ENCODE assay signal across 30 cellular contexts in the genomic region with DNA sequence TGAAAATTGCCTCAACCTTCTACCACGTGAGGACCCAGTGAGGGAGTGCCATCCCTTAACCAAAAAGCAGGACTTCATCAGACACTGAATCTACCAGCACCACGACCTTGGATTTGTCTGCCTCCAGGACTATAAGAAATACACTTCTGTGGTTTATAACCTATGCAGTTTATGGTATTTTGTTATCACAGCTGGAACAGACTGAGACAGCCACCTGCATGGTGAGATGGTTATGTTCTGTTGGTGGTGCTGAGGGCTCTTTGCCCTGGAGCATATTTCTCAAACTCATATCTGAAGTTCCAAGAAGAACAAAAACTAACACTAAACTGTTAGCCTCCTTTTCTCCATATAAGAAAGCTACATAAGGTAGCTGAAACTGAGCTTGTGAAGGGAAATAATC.
"Had no signal": no experiment of that assay in that cellular context is flagged by ENCODE, and none has a peak within 500 bp of the region (broad histone marks: within the 10 kb centered on the region; RNA-seq: fewer than 3 reads in every experiment).

No MANE protein-coding gene starts in this region.

- H3K4me3 Mint-ChIP-seq: activated CD4-positive, alpha-beta T cell treated with anti-CD3 and anti-CD28 coated beads, Interleukin-2, amount 10 ng/mL, durations not matched to agents 24 days and 14 days; activated CD8-positive, alpha-beta T cell treated with anti-CD3 and anti-CD28 coated beads for 36 hours; activated naive CD8-positive, alpha-beta T cell treated with anti-CD3 and anti-CD28 coated beads for 36 hours; activated T-cell treated with anti-CD3 and anti-CD28 coated beads, Interleukin-2, amount 50 U/mL, for 72 hours; activated T-helper 17 cell treated with anti-CD3 and anti-CD28 coated beads, Interleukin-2, amount 50 U/mL, for 72 hours had no signal

- ATAC-seq: activated CD8-positive, alpha-beta T cell treated with anti-CD3 and anti-CD28 coated beads for 36 hours; activated T-cell treated with anti-CD3 and anti-CD28 coated beads, Interleukin-2, amount 50 U/mL, for 72 hours; activated T-helper 17 cell treated with anti-CD3 and anti-CD28 coated beads, Interleukin-2, amount 50 U/mL, for 72 hours had no signal

- H3K36me3 Mint-ChIP-seq: activated naive CD8-positive, alpha-beta T cell treated with anti-CD3 and anti-CD28 coated beads for 36 hours had no signal

- DNase-seq: activated CD4-positive, alpha-beta T cell treated with anti-CD3 and anti-CD28 coated beads, Interleukin-2, amount 10 ng/mL, durations not matched to agents 24 days and 14 days; activated CD4-positive, alpha-beta T cell treated with anti-CD3 and anti-CD28 coated beads, Interleukin-2, amount 50 U/mL, for 4 hours; activated CD4-positive, CD25-positive, alpha-beta regulatory T cell; activated CD8-positive, alpha-beta T cell treated with anti-CD3 and anti-CD28 coated beads for 36 hours; activated effector memory CD4-positive, alpha-beta T cell treated with anti-CD3 and anti-CD28 coated beads, Interleukin-2, amount 50 U/mL, for 16 hours; activated naive CD4-positive, alpha-beta T cell; activated naive CD4-positive, alpha-beta T cell treated with anti-CD3 and anti-CD28 coated beads, Interleukin-2, amount 50 U/mL, for 16 hours; activated naive CD8-positive, alpha-beta T cell treated with anti-CD3 and anti-CD28 coated beads for 36 hours; activated T-cell treated with anti-CD3 and anti-CD28 coated beads, Interleukin-2, amount 50 U/mL, for 1 hour; activated T-cell treated with anti-CD3 and anti-CD28 coated beads, Interleukin-2, amount 50 U/mL, for 72 hours; amniotic stem cell; aorta; brain microvascular endothelial cell; central memory CD4-positive, alpha-beta T cell; Karpas-422; MG63; NCI-H1092; NCI-H1436 treated with DMSO at 0.1 percent for 48 hours; NCI-H1694 treated with DMSO at 0.1 percent for 48 hours; NCI-H2029; NCI-H510A; NCI-H526; NCI-H748 treated with DMSO at 0.1 percent for 48 hours; Right ventricle myocardium superior; SW 1271; T-helper 1 cell; T-helper 2 cell; T-helper 9 cell; WERI-Rb-1 had no signal

- H3K27ac Mint-ChIP-seq: activated CD4-positive, alpha-beta T cell treated with anti-CD3 and anti-CD28 coated beads, Interleukin-2, amount 10 ng/mL, durations not matched to agents 24 days and 14 days; activated CD8-positive, alpha-beta T cell treated with anti-CD3 and anti-CD28 coated beads for 36 hours; activated naive CD8-positive, alpha-beta T cell treated with anti-CD3 and anti-CD28 coated beads for 36 hours; activated T-cell treated with anti-CD3 and anti-CD28 coated beads, Interleukin-2, amount 50 U/mL, for 72 hours; activated T-helper 17 cell treated with anti-CD3 and anti-CD28 coated beads, Interleukin-2, amount 50 U/mL, for 72 hours had no signal

- H3K27ac ChIP-seq: brain microvascular endothelial cell, WERI-Rb-1 had no signal

- H3K9me3 ChIP-seq: MG63 had no signal

- H3K27me3 Mint-ChIP-seq: activated CD4-positive, alpha-beta T cell treated with anti-CD3 and anti-CD28 coated beads, Interleukin-2, amount 10 ng/mL, durations not matched to agents 24 days and 14 days; activated CD8-positive, alpha-beta T cell treated with anti-CD3 and anti-CD28 coated beads for 36 hours; activated naive CD8-positive, alpha-beta T cell treated with anti-CD3 and anti-CD28 coated beads for 36 hours; activated T-helper 17 cell treated with anti-CD3 and anti-CD28 coated beads, Interleukin-2, amount 50 U/mL, for 72 hours had no signal

- H3K27me3 ChIP-seq: brain microvascular endothelial cell, MG63 had no signal

- H3K4me1 Mint-ChIP-seq: activated CD4-positive, alpha-beta T cell treated with anti-CD3 and anti-CD28 coated beads, Interleukin-2, amount 10 ng/mL, durations not matched to agents 24 days and 14 days; activated naive CD8-positive, alpha-beta T cell treated with anti-CD3 and anti-CD28 coated beads for 36 hours; activated T-helper 17 cell treated with anti-CD3 and anti-CD28 coated beads, Interleukin-2, amount 50 U/mL, for 72 hours had no signal

- H3K36me3 ChIP-seq: brain microvascular endothelial cell, MG63, WERI-Rb-1 had no signal

- H3K4me3 ChIP-seq: MG63 had no signal

- H3K9me3 Mint-ChIP-seq: activated CD4-positive, alpha-beta T cell treated with anti-CD3 and anti-CD28 coated beads, Interleukin-2, amount 10 ng/mL, durations not matched to agents 24 days and 14 days; activated CD8-positive, alpha-beta T cell treated with anti-CD3 and anti-CD28 coated beads for 36 hours; activated naive CD8-positive, alpha-beta T cell treated with anti-CD3 and anti-CD28 coated beads for 36 hours had no signal
